In the genomic region with DNA sequence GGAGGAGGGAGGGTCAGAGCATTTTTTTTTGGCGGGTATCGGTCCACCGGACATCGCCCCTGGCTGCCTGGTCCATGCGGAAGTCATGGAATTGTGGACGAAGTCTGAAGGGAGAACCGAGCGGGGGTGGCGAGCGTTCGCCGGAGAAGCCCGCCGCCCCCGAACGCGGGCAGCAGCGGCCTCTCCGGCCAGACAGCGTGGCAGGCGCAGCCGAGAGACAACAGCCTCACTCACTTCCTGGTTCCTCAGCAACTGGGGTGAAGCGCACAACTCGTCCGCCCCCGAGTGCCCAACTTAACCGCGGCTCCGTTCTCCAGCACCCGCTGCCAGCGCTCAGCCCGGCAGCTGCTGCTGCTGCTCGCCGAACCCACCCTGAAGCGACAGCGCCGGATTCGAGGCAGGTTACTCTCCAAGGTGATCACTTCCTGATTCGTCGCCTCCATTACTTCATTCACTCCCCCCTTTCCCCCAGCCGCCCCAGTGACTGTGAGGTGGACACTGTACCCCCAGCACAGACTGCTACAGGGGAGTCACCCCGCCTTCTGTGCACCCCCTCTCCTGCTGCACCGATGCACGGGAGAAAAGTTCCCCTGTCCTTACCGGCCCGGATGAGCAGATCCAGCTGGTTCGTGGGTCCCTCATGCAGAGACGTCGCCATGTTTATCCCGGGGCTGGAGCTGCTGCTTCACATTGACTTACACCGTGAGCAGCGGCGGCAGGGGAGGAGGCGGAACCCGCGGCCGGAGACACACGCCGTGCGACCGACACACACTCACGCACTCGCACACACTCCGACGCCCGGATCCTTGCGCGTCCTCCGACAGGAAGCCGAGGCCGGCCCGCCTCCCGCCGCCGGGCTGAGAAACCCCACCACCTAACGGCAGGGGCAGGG, we compare ENCODE assay signal across 8 cellular contexts.
DNase-seq lines count a peak whose midpoint lies in the region; ATAC-seq and TF ChIP-seq lines count a peak whose summit lies in the region.

No MANE protein-coding gene starts in this region.

- peak overlapping the region; percentile 90 for H3K4me2 ChIP-seq in neural progenitor cell

- 0 out of 2 replicates have a peak, but pooled peaks have one; percentile 18 for TF ChIP-seq CTCF in RWPE1 (conservative IDR thresholded peaks at IDR 0.05; ENCODE audit: low read depth)
- peak; percentile 15 for TF ChIP-seq CTCF in foreskin fibroblast (IDR thresholded peaks at IDR 0.05; ENCODE audit: low read depth, low read length)
- TF ChIP-seq CTCF in neural progenitor cell (IDR thresholded peaks at IDR 0.05), result peak; percentile 47

- peaks cover 63% of the 10 kb centered on the region for H3K79me2 ChIP-seq in neural progenitor cell (ENCODE audit: low read depth)

- peak overlapping the region; percentile 100 for H3K27ac ChIP-seq in RWPE1
- H3K27ac ChIP-seq in neural progenitor cell, result peak overlapping the region; percentile 79
- peak overlapping the region; percentile 95 for H3K27ac ChIP-seq in stomach smooth muscle (ENCODE audit: low read length)

- peak overlapping the region; percentile 87 for H3K27ac Mint-ChIP-seq in neural progenitor cell

- H3K9ac ChIP-seq in neural progenitor cell (peak overlapping the region; percentile 14), stomach smooth muscle (ENCODE audit: low read length in 2 of 2) (peak overlapping the region; percentile 86 to 90)

- H3K4me1 ChIP-seq in neural progenitor cell (peaks cover 23% of the 10 kb centered on the region), stomach smooth muscle (ENCODE audit: control insufficient read depth, insufficient read depth, low read length) (no peaks in the 10 kb centered on the region)

- no peaks in the 10 kb centered on the region for H3K9me3 Mint-ChIP-seq in neural progenitor cell

- H4K20me1 ChIP-seq in neural progenitor cell (ENCODE audit: low read depth), result peaks cover 15% of the 10 kb centered on the region

- H3K4me3 Mint-ChIP-seq in neural progenitor cell, result peak overlapping the region; percentile 90

- H2AFZ ChIP-seq in neural progenitor cell (replicated peaks), result peak overlapping the region; percentile 18

- peaks cover 4% of the 10 kb centered on the region for H3K36me3 ChIP-seq in neural progenitor cell
- no peaks in the 10 kb centered on the region for H3K36me3 ChIP-seq in stomach smooth muscle (ENCODE audit: control insufficient read depth in 2 of 2, insufficient read depth in 2 of 2, low read length in 2 of 2)

- H3K9me3 ChIP-seq in neural progenitor cell (ENCODE audit: low read depth) (no peaks in the 10 kb centered on the region), stomach smooth muscle (ENCODE audit: control insufficient read depth in 2 of 2, low read length in 2 of 2) (no peaks in the 10 kb centered on the region)

- POLR2A ChIA-PET in RWPE1 (lab: Yijun Ruan, JAX; ENCODE audit: low non-redundant PET), result no interaction called here

- peaks cover 23% of the 10 kb centered on the region for H3K4me1 Mint-ChIP-seq in neural progenitor cell

- H3K27me3 Mint-ChIP-seq in neural progenitor cell (ENCODE audit: insufficient read depth, low read depth), result peaks cover 6% of the 10 kb centered on the region

- H3K27me3 ChIP-seq in neural progenitor cell (no peaks in the 10 kb centered on the region), stomach smooth muscle (ENCODE audit: control insufficient read depth in 1 of 2, insufficient read depth in 2 of 2, low read length in 2 of 2) (no peaks in the 10 kb centered on the region)

- no peaks in the 10 kb centered on the region for H3K36me3 Mint-ChIP-seq in neural progenitor cell

- DNase-seq in EH (ENCODE audit: low read depth), result peak; percentile 91
- DNase-seq in KG1 (lab: John Stamatoyannopoulos, UW), result peak; percentile 74
- DNase-seq in RWPE1 (ENCODE audit: low spot score), result peak; percentile 69
- peak; percentile 74 for DNase-seq in activated effector memory CD4-positive, alpha-beta T cell treated with Interleukin-2 at 50 U/mL for 16 hours
- peak; percentile 94 to 98 for DNase-seq in foreskin fibroblast
- DNase-seq in neural progenitor cell (ENCODE audit: low spot score), result peak; percentile 95

- peak; percentile 61 for ATAC-seq in GM21723 (IDR thresholded peaks at IDR 0.05; ENCODE audit: unreplicated experiment)

- H3K4me3 ChIP-seq in foreskin fibroblast (ENCODE audit: low read depth in 1 of 2, low read length in 2 of 2) (peak overlapping the region; percentile 95 to 99), neural progenitor cell (peak overlapping the region; percentile 78), stomach smooth muscle (ENCODE audit: low read length in 2 of 2) (peak overlapping the region; percentile 78 to 96)

- H3F3A ChIP-seq in neural progenitor cell (ENCODE audit: low read depth), result peaks cover 35% of the 10 kb centered on the region

- CTCF ChIA-PET in RWPE1 (lab: Yijun Ruan, JAX), result no interaction called here

Comparison
In these comparisons a context has a peak if more than half of its experiments do, and no peak if none do; other contexts are left out.
1. Peak in every context shown above with its lines: DNase-seq, ATAC-seq, H3K4me3 ChIP-seq and H3K27ac ChIP-seq.